8 cellular contexts compared by ENCODE assay signal in the genomic region with DNA sequence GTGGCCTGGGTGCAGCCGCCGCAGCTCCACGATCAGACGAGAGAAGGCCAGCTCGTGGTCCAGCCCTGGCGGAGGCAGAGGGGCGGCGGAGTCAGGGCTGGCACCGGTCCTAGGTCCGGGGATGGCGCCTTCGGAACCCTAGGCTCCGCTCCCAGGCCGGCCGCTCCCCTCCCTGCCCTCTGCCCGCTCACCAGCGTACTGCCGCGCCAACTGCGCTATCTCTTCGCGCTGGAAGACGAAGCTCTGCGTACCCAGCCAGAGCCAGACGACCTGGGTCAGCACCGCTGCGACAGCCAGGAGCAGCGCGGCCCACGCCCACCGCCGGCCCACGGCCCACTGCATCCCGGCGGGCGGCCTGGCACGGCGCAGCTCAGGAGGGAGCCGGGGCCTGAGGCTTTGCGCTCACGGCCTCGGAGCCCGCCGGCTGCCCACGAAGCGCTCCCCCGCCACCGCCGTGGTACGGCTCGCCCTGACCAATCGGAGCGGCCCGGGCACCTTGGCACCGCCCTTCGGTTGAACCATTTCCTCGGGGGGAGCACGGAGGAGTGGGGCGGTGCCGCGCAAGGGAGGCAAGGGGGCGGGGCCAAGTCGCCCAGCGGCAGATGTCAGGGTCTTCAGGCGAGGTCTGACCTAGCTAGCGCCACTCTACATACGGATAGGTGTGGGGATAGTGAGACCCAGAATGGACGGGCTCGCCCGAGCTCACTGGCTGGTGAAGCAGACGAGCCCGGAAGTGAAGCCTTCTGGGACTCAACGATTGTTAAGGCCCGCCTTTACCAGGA. TPM values are rescaled to one million over a fixed set of nuclear protein-coding genes. Genes with fewer than 3 reads are reported as not detected.
DNase-seq lines count a peak whose midpoint lies in the region; ATAC-seq and TF ChIP-seq lines count a peak whose summit lies in the region.

A gene (minus strand): TSS at position 432 of the 782 bp plus-strand sequence. CDS start 90 bp downstream, at position 342.

- no peaks in the 10 kb centered on the region for H3K27me3 Mint-ChIP-seq in T-helper 1 cell treated with Interleukin-12 subunit alpha and Interleukin-12 subunit beta and Interleukin-4 antibody, amounts not matched to agents 30 μg/mL and 1 μg/mL, for 36 hours (ENCODE audit: low read depth)

- intact Hi-C loops in left cardiac atrium (cut with DNase I) (no loop called here), posterior vena cava (cut with DNase I) (no loop called here)

- DNase-seq in GM13977 (ENCODE audit: low spot score): peak; percentile 95
- peak; percentile 81 for DNase-seq in NCI-H1694 (lab: John Stamatoyannopoulos, UW)
- peak; percentile 66 for DNase-seq in amniotic stem cell (lab: John Stamatoyannopoulos, UW)
- DNase-seq in left cardiac atrium: peak; percentile 95
- DNase-seq in posterior vena cava (ENCODE audit: low spot score): peak; percentile 98
- peak; percentile 94 to 98 for DNase-seq in upper lobe of left lung

- H3K4me1 Mint-ChIP-seq in T-helper 1 cell treated with Interleukin-12 subunit alpha and Interleukin-12 subunit beta and Interleukin-4 antibody, amounts not matched to agents 30 μg/mL and 1 μg/mL, for 36 hours (ENCODE audit: low read depth): peaks cover 21% of the 10 kb centered on the region

- ATAC-seq in HG02870 (IDR thresholded peaks at IDR 0.05; ENCODE audit: unreplicated experiment): peak; percentile 82
- ATAC-seq in left cardiac atrium: peak; percentile 96 to 98
- ATAC-seq in upper lobe of left lung (ENCODE audit: low FRiP score in 2 of 2): peak; percentile 97 to 98

- no peaks in the 10 kb centered on the region for H3K27me3 ChIP-seq in upper lobe of left lung

- H3K4me3 ChIP-seq in upper lobe of left lung: peak within 1 kb of the TSS; percentile 58 to 91 (median 81)

- peaks cover 9% of the 10 kb centered on the region for H3K36me3 Mint-ChIP-seq in T-helper 1 cell treated with Interleukin-12 subunit alpha and Interleukin-12 subunit beta and Interleukin-4 antibody, amounts not matched to agents 30 μg/mL and 1 μg/mL, for 36 hours (ENCODE audit: low read depth)

- peaks cover 21 to 23% (median 22%) of the 10 kb centered on the region in 4 donors for H3K4me1 ChIP-seq in upper lobe of left lung

- WGBS in upper lobe of left lung, 2 donors: 0% methylated on average over 19 to 37 of the region's 74 CpGs

- H3K27ac Mint-ChIP-seq in T-helper 1 cell treated with Interleukin-12 subunit alpha and Interleukin-12 subunit beta and Interleukin-4 antibody, amounts not matched to agents 30 μg/mL and 1 μg/mL, for 36 hours: peak within 1 kb of the TSS; percentile 89

- peaks cover 0 to 8% (median 4%) of the 10 kb centered on the region in 4 donors for H3K36me3 ChIP-seq in upper lobe of left lung

- no peak for TF ChIP-seq CTCF in GM13977 (IDR thresholded peaks at IDR 0.05; ENCODE audit: extremely low read depth, insufficient read depth, missing control alignments)
- peak in 3 of 6 experiments; percentile 35 to 47 (median 45) for TF ChIP-seq CTCF in upper lobe of left lung (IDR thresholded peaks at IDR 0.05)

- no peak for TF ChIP-seq EP300 in upper lobe of left lung (IDR thresholded peaks at IDR 0.05)

- in situ Hi-C loops in GM13977 (cut with MboI; ENCODE audit: low pct_unique_long_range_greater_than_20kb, low sequenced_read_pairs, unreplicated experiment): no loop called here

- H3K4me3 Mint-ChIP-seq in T-helper 1 cell treated with Interleukin-12 subunit alpha and Interleukin-12 subunit beta and Interleukin-4 antibody, amounts not matched to agents 30 μg/mL and 1 μg/mL, for 36 hours: peak within 1 kb of the TSS; percentile 86

- H3K9me3 Mint-ChIP-seq in T-helper 1 cell treated with Interleukin-12 subunit alpha and Interleukin-12 subunit beta and Interleukin-4 antibody, amounts not matched to agents 30 μg/mL and 1 μg/mL, for 36 hours: no peaks in the 10 kb centered on the region

- H3K27ac ChIP-seq in upper lobe of left lung: peak within 1 kb of the TSS; percentile 73 to 94 (median 88)

- no peaks in the 10 kb centered on the region for H3K9me3 ChIP-seq in upper lobe of left lung

- peak in 3 of 4 donors; percentile 13 to 93 (median 70) for TF ChIP-seq POLR2A in upper lobe of left lung (IDR thresholded peaks at IDR 0.05)

RNA-seq across cellular contexts. Expression of the gene that starts here (rescaled TPM):
- total RNA-seq in left cardiac atrium (10 to 100 TPM; 31.8 to 33.3 TPM), posterior vena cava (10 to 100 TPM; 38.1 to 48.5 TPM), upper lobe of left lung (10 to 100 TPM; 26.7 to 52.9 (median 43.0) TPM)

Comparison
In these comparisons a context has a peak if more than half of its experiments do, and no peak if none do; other contexts are left out.
1. Peak in every context shown above with its lines: DNase-seq, ATAC-seq, H3K4me3 ChIP-seq and H3K27ac ChIP-seq.